Comparison of ENCODE assay signal across 9 cellular contexts in the genomic region with DNA sequence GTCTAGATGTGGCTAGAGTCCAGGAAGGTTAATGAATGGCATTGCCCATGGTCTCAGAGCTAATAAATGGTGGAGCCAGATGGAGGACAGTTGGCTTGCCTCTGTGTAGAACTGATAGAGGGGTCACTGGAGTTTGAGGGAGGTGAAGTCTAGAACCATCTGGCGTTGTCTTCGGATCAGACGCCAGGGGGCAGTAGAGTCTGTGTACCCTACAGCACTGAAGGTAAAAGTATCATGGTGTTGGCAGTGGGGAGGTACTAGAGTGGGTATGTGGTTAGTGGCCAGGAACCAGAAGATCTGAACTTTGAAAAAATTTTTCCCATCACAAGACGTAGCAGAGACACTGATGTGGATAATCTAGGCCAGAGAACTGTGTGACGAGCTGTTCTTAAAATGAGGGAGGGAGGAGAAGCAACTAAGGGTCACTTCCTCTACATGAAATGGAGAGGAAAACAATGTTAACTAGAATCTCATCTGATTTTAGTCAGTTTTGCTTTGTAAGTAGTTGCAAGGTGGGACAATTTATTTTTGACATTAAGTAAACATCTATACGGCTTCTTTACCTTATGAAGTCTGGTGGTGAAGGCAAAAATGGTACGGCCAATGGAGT.
DNase-seq lines count a peak whose midpoint lies in the region; ATAC-seq and TF ChIP-seq lines count a peak whose summit lies in the region.
"Had no signal": no experiment of that assay in that cellular context is flagged by ENCODE, and none has a peak within 500 bp of the region (broad histone marks: within the 10 kb centered on the region; RNA-seq: fewer than 3 reads in every experiment).

No MANE protein-coding gene starts in this region.

- H3K27ac Mint-ChIP-seq in effector memory CD8-positive, alpha-beta T cell = peak overlapping the region in 1 of 2 donors; percentile 84
- H3K27ac Mint-ChIP-seq in stimulated activated effector memory CD8-positive, alpha-beta T cell treated with anti-CD3 and anti-CD28 coated beads, Interleukin-12 subunit alpha, Interleukin-12 subunit beta, amount 100 ng/mL, for 72 hours = no peak overlapping the region

- peaks cover 7 to 18% of the 10 kb centered on the region in 2 donors for H3K4me1 Mint-ChIP-seq in effector memory CD8-positive, alpha-beta T cell (ENCODE audit: low read depth in 2 of 2)
- peaks cover 6% of the 10 kb centered on the region for H3K4me1 Mint-ChIP-seq in stimulated activated effector memory CD8-positive, alpha-beta T cell treated with anti-CD3 and anti-CD28 coated beads, Interleukin-12 subunit alpha, Interleukin-12 subunit beta, amount 100 ng/mL, for 72 hours

- H3K36me3 ChIP-seq in cardiac muscle cell = no peaks in the 10 kb centered on the region
- no peaks in the 10 kb centered on the region for H3K36me3 ChIP-seq in right atrium auricular region
- no peaks in the 10 kb centered on the region; the same call in 1 of the 2 replicates for H3K36me3 ChIP-seq in PC-3 (ENCODE audit: low read depth, low read length)

- H3K4me2 ChIP-seq in PC-3 (ENCODE audit: low read length) = no peak overlapping the region

- no peak for ATAC-seq in PC-3
- peak; percentile 47 for ATAC-seq in effector memory CD8-positive, alpha-beta T cell (replicated peaks)
- peak; percentile 29 for ATAC-seq in stimulated activated effector memory CD8-positive, alpha-beta T cell treated with anti-CD3 and anti-CD28 coated beads, Interleukin-12 subunit alpha, Interleukin-12 subunit beta, amount 100 ng/mL, for 72 hours
- ATAC-seq in GM21619 (IDR thresholded peaks at IDR 0.05; ENCODE audit: unreplicated experiment) = no peak
- ATAC-seq in HG02610 (IDR thresholded peaks at IDR 0.05; ENCODE audit: unreplicated experiment) = no peak

- no peak overlapping the region for H3K4me3 ChIP-seq in cardiac muscle cell
- H3K4me3 ChIP-seq in right atrium auricular region = no peak overlapping the region
- no peak overlapping the region for H3K4me3 ChIP-seq in PC-3 (ENCODE audit: low read length)
- H3K4me3 ChIP-seq: coronary artery had no signal

- H3K4me1 ChIP-seq in cardiac muscle cell (ENCODE audit: low read depth) (peaks cover 5% of the 10 kb centered on the region), right atrium auricular region (no peaks in the 10 kb centered on the region), PC-3 (ENCODE audit: insufficient read depth, low read length) (peaks cover 5% of the 10 kb centered on the region)

- CTCF ChIA-PET in PC-3 (lab: Charles Lee) = interaction anchor here (1.3 kb wide), 1 partner anchor 20 kb away, joined by 13 read pairs; no protein-coding TSS in a partner anchor

- no peaks in the 10 kb centered on the region for H3K27me3 ChIP-seq in cardiac muscle cell
- no peaks in the 10 kb centered on the region for H3K27me3 ChIP-seq in right atrium auricular region
- no peaks in the 10 kb centered on the region for H3K27me3 ChIP-seq in PC-3 (ENCODE audit: low read length)

- H3K27ac ChIP-seq in cardiac muscle cell (no peak overlapping the region), right atrium auricular region (no peak overlapping the region), PC-3 (ENCODE audit: low read length) (no peak overlapping the region)
- H3K27ac ChIP-seq: coronary artery had no signal

- peak overlapping the region in 1 of 2 donors; percentile 20 for H3K4me3 Mint-ChIP-seq in effector memory CD8-positive, alpha-beta T cell
- no peak overlapping the region for H3K4me3 Mint-ChIP-seq in stimulated activated effector memory CD8-positive, alpha-beta T cell treated with anti-CD3 and anti-CD28 coated beads, Interleukin-12 subunit alpha, Interleukin-12 subunit beta, amount 100 ng/mL, for 72 hours

- no peak for DNase-seq in cardiac muscle cell (ENCODE audit: low read depth in 1 of 2, low spot score in 1 of 2)
- no peak for DNase-seq in right atrium auricular region (ENCODE audit: low spot score)
- no peak for DNase-seq in PC-3
- peak in 1 of 3 experiments; percentile 21 for DNase-seq in effector memory CD8-positive, alpha-beta T cell
- peak in 1 of 2 donors; percentile 56 for DNase-seq in stimulated activated effector memory CD8-positive, alpha-beta T cell treated with anti-CD3 and anti-CD28 coated beads, Interleukin-12 subunit alpha, Interleukin-12 subunit beta, amount 100 ng/mL, for 72 hours (ENCODE audit: low spot score in 2 of 2)
- no peak for DNase-seq in retina

- no peaks in the 10 kb centered on the region for H3K36me3 Mint-ChIP-seq in effector memory CD8-positive, alpha-beta T cell (ENCODE audit: insufficient read depth)
- H3K36me3 Mint-ChIP-seq in stimulated activated effector memory CD8-positive, alpha-beta T cell treated with anti-CD3 and anti-CD28 coated beads, Interleukin-12 subunit alpha, Interleukin-12 subunit beta, amount 100 ng/mL, for 72 hours = no peaks in the 10 kb centered on the region

- H3K9me3 ChIP-seq in cardiac muscle cell (ENCODE audit: low read depth) (no peaks in the 10 kb centered on the region), right atrium auricular region (no peaks in the 10 kb centered on the region), PC-3 (ENCODE audit: low read length) (no peaks in the 10 kb centered on the region)

- no peak overlapping the region for H2AFZ ChIP-seq in PC-3 (ENCODE audit: low read length)

- no peaks in the 10 kb centered on the region for H3F3A ChIP-seq in PC-3 (ENCODE audit: low read length, unreplicated experiment)

- POLR2A ChIA-PET in PC-3 (lab: Charles Lee; ENCODE audit: unreplicated experiment) = no interaction called here

- no peaks in the 10 kb centered on the region for H3K9me2 ChIP-seq in PC-3 (replicated peaks; ENCODE audit: low read length)

- no peak overlapping the region for H3K9ac ChIP-seq in PC-3 (ENCODE audit: low read length)

- no peaks in the 10 kb centered on the region for H4K20me1 ChIP-seq in PC-3 (ENCODE audit: low read length)

- TF ChIP-seq CTCF in cardiac muscle cell (IDR thresholded peaks at IDR 0.05; ENCODE audit: low read depth, low read length) = peak; percentile 69
- TF ChIP-seq CTCF in right atrium auricular region (IDR thresholded peaks at IDR 0.05) = peak in 1 of 2 donors; percentile 42
- peak; percentile 49 for TF ChIP-seq CTCF in PC-3 (conservative IDR thresholded peaks at IDR 0.05; ENCODE audit: low read depth, low read length)

- H3K9me3 Mint-ChIP-seq in effector memory CD8-positive, alpha-beta T cell = no peaks in the 10 kb centered on the region
- no peaks in the 10 kb centered on the region for H3K9me3 Mint-ChIP-seq in stimulated activated effector memory CD8-positive, alpha-beta T cell treated with anti-CD3 and anti-CD28 coated beads, Interleukin-12 subunit alpha, Interleukin-12 subunit beta, amount 100 ng/mL, for 72 hours

- intact Hi-C loops in PC-3 (cut with micrococcal nuclease) = no loop called here

- no peaks in the 10 kb centered on the region for H3K79me2 ChIP-seq in PC-3 (ENCODE audit: low read length)

- BruUV-seq in PC-3 (replicated peaks; lab: Mats Ljungman, UMichigan) = no TSS peak

- H3K27me3 Mint-ChIP-seq in effector memory CD8-positive, alpha-beta T cell = peaks cover 0 to 9% of the 10 kb centered on the region in 2 donors

Comparison
In these comparisons a context has a peak if more than half of its experiments do, and no peak if none do; other contexts are left out.
1. ATAC-seq: peak in effector memory CD8-positive, alpha-beta T cell (single experiment) and stimulated activated effector memory CD8-positive, alpha-beta T cell treated with anti-CD3 and anti-CD28 coated beads, Interleukin-12 subunit alpha, Interleukin-12 subunit beta, amount 100 ng/mL, for 72 hours (single experiment); none in PC-3 (single experiment), GM21619 (single experiment) and HG02610 (single experiment).